Comparison of ENCODE assay signal across 8 cellular contexts in the genomic region with DNA sequence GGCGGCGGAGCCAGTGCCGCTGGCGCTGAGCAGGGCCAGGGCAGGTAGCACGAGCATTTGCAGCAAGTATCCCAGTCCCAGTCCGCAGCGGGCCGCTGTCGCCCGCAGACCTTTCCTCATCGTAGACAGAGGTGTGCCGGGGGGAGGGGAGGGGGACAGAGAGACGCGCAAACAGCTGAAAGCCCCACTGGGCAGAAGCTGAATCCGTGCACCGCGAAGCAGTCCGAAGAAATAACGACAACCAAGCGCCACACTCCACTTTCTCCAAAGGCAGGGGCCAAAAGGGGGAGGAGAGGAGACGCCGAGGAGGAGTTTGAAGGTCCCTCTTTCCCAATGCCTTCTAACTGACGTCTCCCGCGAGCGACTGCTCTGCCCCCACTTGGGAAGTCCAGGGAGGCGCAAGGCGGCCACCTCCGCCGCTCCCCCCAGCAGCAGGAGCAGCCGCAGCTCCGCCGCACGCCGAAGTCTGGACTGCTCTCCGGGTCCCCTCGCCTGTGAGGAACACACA. TPM values are rescaled to one million over a fixed set of nuclear protein-coding genes. Genes with fewer than 3 reads are reported as not detected.
DNase-seq lines count a peak whose midpoint lies in the region; ATAC-seq and TF ChIP-seq lines count a peak whose summit lies in the region.

A gene (minus strand): TSS at position 236 of the 508 bp plus-strand sequence.

- H3K9ac ChIP-seq in smooth muscle cell (ENCODE audit: low read depth): peak within 1 kb of the TSS; percentile 47

- H4K20me1 ChIP-seq in smooth muscle cell (ENCODE audit: low read depth): no peaks in the 10 kb centered on the region

- peak within 1 kb of the TSS; percentile 97 for H2AFZ ChIP-seq in smooth muscle cell (ENCODE audit: low read depth)

- under 1% methylated on average over 27 of the region's 37 CpGs for WGBS in smooth muscle cell (ENCODE audit: low lambda C conversion rate)

- H3K36me3 ChIP-seq in smooth muscle cell (ENCODE audit: low read depth): no peaks in the 10 kb centered on the region

- TF ChIP-seq CTCF in GM12864 (IDR thresholded peaks at IDR 0.05; ENCODE audit: low read depth, low read length, missing control alignments) (no peak), smooth muscle cell (IDR thresholded peaks at IDR 0.05; ENCODE audit: borderline replicate concordance, insufficient read depth, poor library complexity, severe bottlenecking) (no peak)

- H3K9me3 ChIP-seq in smooth muscle cell (replicated peaks; ENCODE audit: low read depth): no peaks in the 10 kb centered on the region

- H3K4me2 ChIP-seq in smooth muscle cell: peak within 1 kb of the TSS; percentile 86

- peaks cover 64% of the 10 kb centered on the region for H3K79me2 ChIP-seq in smooth muscle cell (ENCODE audit: low read depth)

- peaks cover 21% of the 10 kb centered on the region for H3F3A ChIP-seq in smooth muscle cell (ENCODE audit: low read depth)

- H3K4me1 ChIP-seq in smooth muscle cell (ENCODE audit: low read depth): peaks cover 18% of the 10 kb centered on the region

- H3K27ac ChIP-seq in layer of hippocampus (ENCODE audit: low read depth, low read length) (peak within 1 kb of the TSS; percentile 95), smooth muscle cell (ENCODE audit: low read depth) (peak within 1 kb of the TSS; percentile 61)

- DNase-seq in GM12864 (ENCODE audit: low read depth) (no peak), NCI-H446 treated with DMSO at 0.1 percent for 48 hours (lab: John Stamatoyannopoulos, UW) (peak; percentile 24), cerebellum (ENCODE audit: low spot score) (peak; percentile 54), smooth muscle cell (lab: John Stamatoyannopoulos, UW; ENCODE audit: unreplicated experiment) (no peak), COLO829 (ENCODE audit: low spot score) (no peak)

- H3K4me3 ChIP-seq in GM12864 (ENCODE audit: low read depth, low read length) (peak within 1 kb of the TSS; percentile 60), smooth muscle cell (peak within 1 kb of the TSS; percentile 90)

- no peaks in the 10 kb centered on the region for H3K27me3 ChIP-seq in layer of hippocampus (ENCODE audit: control insufficient read depth, insufficient read depth, low read length)
- H3K27me3 ChIP-seq in smooth muscle cell (ENCODE audit: low read depth): no peaks in the 10 kb centered on the region

- ATAC-seq in HG03135 (IDR thresholded peaks at IDR 0.05; ENCODE audit: unreplicated experiment): no peak
- ATAC-seq in HG02885 (IDR thresholded peaks at IDR 0.05; ENCODE audit: poor library complexity, unreplicated experiment): no peak

RNA-seq across cellular contexts. Expression of the gene that starts here (rescaled TPM):
- total RNA-seq in cerebellum: 114 TPM
- total RNA-seq in smooth muscle cell: 15.6 and 15.7 TPM in 2 replicates
- polyA plus RNA-seq in smooth muscle cell: 2.0 and 5.7 TPM in 2 replicates

Comparison
In these comparisons a context has a peak if more than half of its experiments do, and no peak if none do; other contexts are left out.
1. DNase-seq: peak in NCI-H446 treated with DMSO at 0.1 percent for 48 hours (single experiment) and cerebellum (single experiment); none in GM12864 (single experiment), smooth muscle cell (single experiment) and COLO829 (single experiment).